ENCODE assay signal across 12 cellular contexts in genomic region chr19:1085676-1086442, GRCh38. TPM values are rescaled to one million over a fixed set of nuclear protein-coding genes. Genes with fewer than 3 reads are reported as not detected.
A peak's percentile ranks its signal among the peaks of the same experiment; 100 is the strongest.
DNase-seq lines count a peak whose midpoint lies in the region; ATAC-seq, FAIRE-seq and TF ChIP-seq lines count a peak whose summit lies in the region.
"Had no signal": no experiment of that assay in that cellular context is flagged by ENCODE, and none has a peak within 500 bp of the region (broad histone marks: within the 10 kb centered on the region; RNA-seq: fewer than 3 reads in every experiment).

No MANE protein-coding gene starts in this region.

- no peak overlapping the region for H4K8ac ChIP-seq in trophoblast cell (ENCODE audit: low read depth, low read length)

- no peak overlapping the region for H2BK5ac ChIP-seq in trophoblast cell (ENCODE audit: low read depth, low read length, poor library complexity)

- TF ChIP-seq CTCF in OCI-LY1 (IDR thresholded peaks at IDR 0.05; ENCODE audit: low read length) (no peak), K562 (IDR thresholded peaks at IDR 0.05 in 2 of 3, conservative IDR thresholded peaks at IDR 0.05 in 1 of 3; ENCODE audit: insufficient read depth in 2 of 3, low read depth in 1 of 3, low read length in 3 of 3) (no peak)

- no peaks in the 10 kb centered on the region for H3K9me2 ChIP-seq in OCI-LY1 (ENCODE audit: low read depth, low read length)

- peaks cover 2% of the 10 kb centered on the region; the same call in 1 of the 2 replicates for H3F3A ChIP-seq in OCI-LY1 (ENCODE audit: insufficient read depth, low read length)

- no peak overlapping the region for H3K14ac ChIP-seq in trophoblast cell (ENCODE audit: low read length)

- no peaks in the 10 kb centered on the region for H3K27me3 Mint-ChIP-seq in stimulated activated naive B cell treated with anti-CD40 and anti-IgM and Interleukin-4, amounts not matched to agents 10 μg/mL and 1 μg/mL and 100 μg/mL, for 72 hours
- H3K27me3 Mint-ChIP-seq: type B pancreatic cell had no signal

- H2AFZ ChIP-seq in OCI-LY1 (ENCODE audit: low read length) (no peak overlapping the region), K562 (ENCODE audit: low read depth, low read length) (no peak overlapping the region), trophoblast cell (ENCODE audit: insufficient read depth, low read length, poor library complexity) (no peak overlapping the region)

- in situ Hi-C loops in K562 (cut with MboI): no loop called here

- peaks cover 2 to 15% of the 10 kb centered on the region in 2 donors for H3K36me3 Mint-ChIP-seq in activated naive CD4-positive, alpha-beta T cell treated with anti-CD3 and anti-CD28 coated beads, Interleukin-2, amount 50 U/mL, for 72 hours
- peaks cover 52 to 67% of the 10 kb centered on the region in 2 donors for H3K36me3 Mint-ChIP-seq in stimulated activated naive B cell treated with anti-CD40 and anti-IgM and Interleukin-4, amounts not matched to agents 10 μg/mL and 1 μg/mL and 100 μg/mL, for 72 hours
- H3K36me3 Mint-ChIP-seq: type B pancreatic cell had no signal

- no peak for TF ChIP-seq EP300 in K562 (IDR thresholded peaks at IDR 0.05; ENCODE audit: low read length)

- H3K4ac ChIP-seq in trophoblast cell (ENCODE audit: low read depth, low read length): no peak overlapping the region

- intact Hi-C loops in K562 (cut with micrococcal nuclease): no loop called here

- H3K27me3 ChIP-seq in OCI-LY1 (ENCODE audit: insufficient read depth, low read length) (no peaks in the 10 kb centered on the region), K562 (ENCODE audit: control insufficient read depth in 2 of 2, insufficient read depth in 2 of 2, low read length in 2 of 2) (no peaks in the 10 kb centered on the region), trophoblast cell (ENCODE audit: insufficient read depth, low read length) (no peaks in the 10 kb centered on the region)

- TF ChIP-seq RAD21 in K562 (CRISPR knock-in tag; conservative IDR thresholded peaks at IDR 0.05 in 1 of 2, IDR thresholded peaks at IDR 0.05 in 1 of 2): no peak

- H3K27ac Mint-ChIP-seq in activated naive CD4-positive, alpha-beta T cell treated with anti-CD3 and anti-CD28 coated beads, Interleukin-2, amount 50 U/mL, for 72 hours: peak overlapping the region; percentile 69 to 79
- peak overlapping the region; percentile 85 for H3K27ac Mint-ChIP-seq in stimulated activated naive B cell treated with anti-CD40 and anti-IgM and Interleukin-4, amounts not matched to agents 10 μg/mL and 1 μg/mL and 100 μg/mL, for 72 hours

- H3K4me1 ChIP-seq in OCI-LY1 (ENCODE audit: insufficient read depth, low read length, severe bottlenecking) (peaks cover 52% of the 10 kb centered on the region), K562 (replicated peaks in 1 of 2; ENCODE audit: control insufficient read depth in 2 of 2, insufficient read depth in 2 of 2, low read length in 2 of 2) (peaks cover 6 to 76% of the 10 kb centered on the region in 2 experiments), trophoblast cell (ENCODE audit: control insufficient read depth in 1 of 2, insufficient read depth in 2 of 2, low read length in 2 of 2) (peaks cover 0 to 2% of the 10 kb centered on the region in 2 experiments)

- H3K18ac ChIP-seq in trophoblast cell (ENCODE audit: low read length): no peak overlapping the region

- no peak overlapping the region for H2AK5ac ChIP-seq in trophoblast cell (ENCODE audit: low read length)

- H4K12ac ChIP-seq in trophoblast cell (ENCODE audit: low read depth, low read length): no peak overlapping the region

- no peaks in the 10 kb centered on the region for H3K79me1 ChIP-seq in trophoblast cell (ENCODE audit: low read length)

- ATAC-seq in activated naive CD4-positive, alpha-beta T cell treated with anti-CD3 and anti-CD28 coated beads, Interleukin-2, amount 50 U/mL, for 72 hours: no peak
- ATAC-seq in K562 (no peak), GM18858 (IDR thresholded peaks at IDR 0.05; ENCODE audit: unreplicated experiment) (no peak)
- no peak for ATAC-seq in stimulated activated naive B cell treated with anti-CD40 and anti-IgM and Interleukin-4, amounts not matched to agents 10 μg/mL and 1 μg/mL and 100 μg/mL, for 72 hours (replicated peaks)

- H3K4me3 ChIP-seq in OCI-LY1 (ENCODE audit: low read depth, low read length, poor library complexity, severe bottlenecking) (no peak overlapping the region), K562 (no peak overlapping the region), trophoblast cell (ENCODE audit: low read depth, low read length) (no peak overlapping the region)
- H3K4me3 ChIP-seq: SK-N-MC had no signal

- CTCF ChIA-PET in K562 (lab: Yijun Ruan, JAX; ENCODE audit: low intra/inter-chr PET ratio): no interaction called here

- H4K91ac ChIP-seq in trophoblast cell (ENCODE audit: low read depth, low read length): no peak overlapping the region

- H3K9me1 ChIP-seq in K562 (ENCODE audit: control insufficient read depth, insufficient read depth, low read length): peaks cover 3% of the 10 kb centered on the region

- TF ChIP-seq POLR2A in K562 (conservative IDR thresholded peaks at IDR 0.05) (peak; percentile 56), GM12891 (IDR thresholded peaks at IDR 0.05; ENCODE audit: low read depth, low read length) (no peak; the same call in 1 of the 2 replicates)

- H3K79me2 ChIP-seq in OCI-LY1 (ENCODE audit: insufficient read depth, low read length) (no peaks in the 10 kb centered on the region), K562 (ENCODE audit: control insufficient read depth, insufficient read depth, low read length) (no peaks in the 10 kb centered on the region), trophoblast cell (ENCODE audit: control insufficient read depth, insufficient read depth, low read length, poor library complexity) (no peaks in the 10 kb centered on the region)

- H3K36me3 ChIP-seq in OCI-LY1 (ENCODE audit: insufficient read depth, low read length) (peaks cover 78% of the 10 kb centered on the region), K562 (ENCODE audit: control insufficient read depth, insufficient read depth, low read length) (peaks cover 60% of the 10 kb centered on the region; the same call in 2 of the 3 replicates), trophoblast cell (ENCODE audit: control insufficient read depth in 1 of 2, insufficient read depth in 2 of 2, low read length in 2 of 2) (peaks cover 38 to 44% of the 10 kb centered on the region in 2 experiments)

- H2BK120ac ChIP-seq in trophoblast cell (ENCODE audit: insufficient read depth, low read length, poor library complexity): no peak overlapping the region

- POLR2A ChIA-PET in K562 (lab: Yijun Ruan, JAX): interaction anchor here (1.4 to 5.3 kb wide), 4 partner anchors 9 to 44 kb away, joined by 4 to 45 read pairs (median 8); partner anchors contain the start of genes GPX4 and POLR2E

- WGBS in K562 (ENCODE audit: insufficient coverage, low coverage, missing lambda C conversion rate): 72% methylated on average over 23 of the region's 38 CpGs
- WGBS in trophoblast cell (ENCODE audit: extremely low coverage, insufficient coverage, insufficient read length): no CpG with 5 or more reads among the region's 38 CpGs

- H3K9me3 ChIP-seq in OCI-LY1 (ENCODE audit: low read length) (no peaks in the 10 kb centered on the region), K562 (replicated peaks; ENCODE audit: control insufficient read depth, insufficient read depth, low read depth, low read length) (no peaks in the 10 kb centered on the region), trophoblast cell (ENCODE audit: insufficient read depth, low read depth, low read length) (peaks cover 5% of the 10 kb centered on the region)

- no peak for FAIRE-seq in K562 (lab: Jason Lieb, UNC)
- FAIRE-seq in GM12891 (lab: Jason Lieb, UNC): no peak

- peak overlapping the region; percentile 51 to 54 for H3K4me3 Mint-ChIP-seq in stimulated activated naive B cell treated with anti-CD40 and anti-IgM and Interleukin-4, amounts not matched to agents 10 μg/mL and 1 μg/mL and 100 μg/mL, for 72 hours
- H3K4me3 Mint-ChIP-seq: type B pancreatic cell had no signal

- no peaks in the 10 kb centered on the region for H3K9me3 Mint-ChIP-seq in activated naive CD4-positive, alpha-beta T cell treated with anti-CD3 and anti-CD28 coated beads, Interleukin-2, amount 50 U/mL, for 72 hours
- H3K9me3 Mint-ChIP-seq in stimulated activated naive B cell treated with anti-CD40 and anti-IgM and Interleukin-4, amounts not matched to agents 10 μg/mL and 1 μg/mL and 100 μg/mL, for 72 hours: no peaks in the 10 kb centered on the region
- H3K9me3 Mint-ChIP-seq: type B pancreatic cell had no signal

- peaks cover 40 to 62% of the 10 kb centered on the region in 2 donors for H3K4me1 Mint-ChIP-seq in stimulated activated naive B cell treated with anti-CD40 and anti-IgM and Interleukin-4, amounts not matched to agents 10 μg/mL and 1 μg/mL and 100 μg/mL, for 72 hours

- H3K27ac ChIP-seq in OCI-LY1 (ENCODE audit: low read depth, low read length, poor library complexity, severe bottlenecking) (peak overlapping the region; percentile 89), K562 (ENCODE audit: extremely low read depth, low read depth, low read length) (no peak overlapping the region), trophoblast cell (ENCODE audit: low read depth, low read length) (no peak overlapping the region)
- H3K27ac ChIP-seq: SK-N-MC had no signal

- no peak overlapping the region for H3K9ac ChIP-seq in OCI-LY1 (ENCODE audit: low read length)
- peak overlapping the region in 1 of 2 experiments; percentile 31; a peak in 2 of 4 replicates for H3K9ac ChIP-seq in K562 (ENCODE audit: insufficient read depth in 1 of 2, low read depth in 2 of 2, low read length in 2 of 2)
- no peak overlapping the region for H3K9ac ChIP-seq in trophoblast cell (ENCODE audit: low read length)

- H3K4me2 ChIP-seq in OCI-LY1 (ENCODE audit: low read length) (no peak overlapping the region), K562 (ENCODE audit: insufficient read depth, low read length) (no peak overlapping the region), trophoblast cell (ENCODE audit: low read length) (no peak overlapping the region)

- no peak for DNase-seq in activated naive CD4-positive, alpha-beta T cell treated with anti-CD3 and anti-CD28 coated beads, Interleukin-2, amount 50 U/mL, for 72 hours (ENCODE audit: low spot score in 2 of 2)
- no peak for DNase-seq in activated naive CD4-positive, alpha-beta T cell (lab: John Stamatoyannopoulos, UW)
- no peak for DNase-seq in K562 (ENCODE audit: extremely low read depth in 1 of 4, low spot score in 3 of 4)
- DNase-seq in stimulated activated naive B cell treated with anti-CD40 and anti-IgM and Interleukin-4, amounts not matched to agents 10 μg/mL and 1 μg/mL and 100 μg/mL, for 72 hours: no peak
- DNase-seq in GM12891 (ENCODE audit: insufficient read length, low spot score): no peak
- no peak for DNase-seq in trophoblast cell
- DNase-seq: activated CD4-positive, alpha-beta T cell treated with anti-CD3 and anti-CD28 coated beads for 1 hour; activated effector memory CD4-positive, alpha-beta T cell treated with anti-CD3 and anti-CD28 coated beads, Interleukin-2, amount 50 U/mL, for 16 hours had no signal

- BruUV-seq in K562 (replicated peaks; lab: Mats Ljungman, UMichigan): no TSS peak

- H3K23ac ChIP-seq in trophoblast cell (ENCODE audit: low read length): no peak overlapping the region

- no peak overlapping the region for H2BK12ac ChIP-seq in trophoblast cell (ENCODE audit: low read length)

- H4K20me1 ChIP-seq in OCI-LY1 (ENCODE audit: insufficient read depth, low read length) (no peaks in the 10 kb centered on the region), K562 (replicated peaks; ENCODE audit: control insufficient read depth, insufficient read depth, low read length) (no peaks in the 10 kb centered on the region)

RNA-seq across cellular contexts. Expression of gene POLR2E, which starts 9.3 kb away (rescaled TPM):
- 100 to 1,000 TPM; 248 to 259 TPM for total RNA-seq in activated naive CD4-positive, alpha-beta T cell treated with anti-CD3 and anti-CD28 coated beads, Interleukin-2, amount 50 U/mL, for 72 hours
- 38.2 and 129 TPM in 2 replicates for total RNA-seq in K562 (2011; cell fraction: chromatin; rRNA removed; ENCODE audit: low replicate concordance)
- total RNA-seq in K562 (2011; cell fraction: nucleolus; rRNA removed): 126 and 135 TPM in 2 replicates
- total RNA-seq in K562 (2011; cell fraction: nucleoplasm; rRNA removed): 74.1 and 78.7 TPM in 2 replicates
- 297 and 441 TPM in 2 replicates for total RNA-seq in K562 (2014; rRNA removed)
- 40.2 and 78.0 TPM in 2 replicates for total RNA-seq in K562 (2014; rRNA removed; fragmentation: Illumina TruSeq; extraction: Trizol)
- 141 and 144 TPM in 2 replicates for total RNA-seq in K562 (2015; rRNA removed; fragmentation: Illumina TruSeq; extraction: Trizol)
- total RNA-seq in K562 (2021): 328 and 351 TPM in 2 replicates
- polyA plus RNA-seq in K562 (2011; rRNA removed): 244 and 334 TPM in 2 replicates
- 305 and 616 TPM in 2 replicates for polyA plus RNA-seq in K562 (2011; cell fraction: cytosol; rRNA removed)
- polyA plus RNA-seq in K562 (2011; cell fraction: nucleus; rRNA removed): 112 and 143 TPM in 2 replicates
- polyA plus RNA-seq in K562 (2012): 291 and 445 TPM in 2 replicates
- polyA plus RNA-seq in K562 (2014; fragmentation: Illumina TruSeq; extraction: Trizol): 267 and 448 TPM in 2 replicates
- 10 to 100 TPM in 1 of 2 experiments, 1 to 10 TPM in 1; 3.4 to 32.5 TPM for polyA plus RNA-seq in K562 (2014; fragmentation: Nextera tagmentation; extraction: Ambion mirVana)
- 413 and 438 TPM in 2 replicates for polyA plus RNA-seq in K562 (2014; rRNA removed)
- 36.0 and 77.6 TPM in 2 replicates for polyA minus RNA-seq in K562 (2011; rRNA and poly(A)+ RNA removed)
- 127 and 173 TPM in 2 replicates for polyA minus RNA-seq in K562 (2011; cell fraction: cytosol; rRNA and poly(A)+ RNA removed)
- polyA minus RNA-seq in K562 (2011; cell fraction: nucleus; rRNA and poly(A)+ RNA removed): 45.4 and 50.5 TPM in 2 replicates
- 196 TPM for polyA plus RNA-seq in GM12891 (2012; ENCODE audit: low read depth, missing spikeins)
- polyA plus RNA-seq in trophoblast cell (2013): 192 and 197 TPM in 2 replicates

RNA-seq across cellular contexts. Expression of gene GPX4, which starts 17.9 kb away (rescaled TPM):
- 100 to 1,000 TPM; 154 to 316 TPM for total RNA-seq in activated naive CD4-positive, alpha-beta T cell treated with anti-CD3 and anti-CD28 coated beads, Interleukin-2, amount 50 U/mL, for 72 hours
- 61.5 and 154 TPM in 2 replicates for total RNA-seq in K562 (2011; cell fraction: chromatin; rRNA removed; ENCODE audit: low replicate concordance)
- 171 and 189 TPM in 2 replicates for total RNA-seq in K562 (2011; cell fraction: nucleolus; rRNA removed)
- total RNA-seq in K562 (2011; cell fraction: nucleoplasm; rRNA removed): 129 and 161 TPM in 2 replicates
- total RNA-seq in K562 (2014; rRNA removed) (639 and 643 TPM in 2 replicates), K562 (2014; rRNA removed; fragmentation: Illumina TruSeq; extraction: Trizol) (131 and 209 TPM in 2 replicates), K562 (2015; rRNA removed; fragmentation: Illumina TruSeq; extraction: Trizol) (349 and 395 TPM in 2 replicates), K562 (2021) (383 and 392 TPM in 2 replicates)
- polyA plus RNA-seq in K562 (2011; rRNA removed) (223 and 286 TPM in 2 replicates), K562 (2014; fragmentation: Illumina TruSeq; extraction: Trizol) (434 and 536 TPM in 2 replicates), K562 (2014; fragmentation: Nextera tagmentation; extraction: Ambion mirVana) (100 to 1,000 TPM in 1 of 2 experiments, 10 to 100 TPM in 1; 61.4 to 125 TPM), K562 (2014; rRNA removed) (661 and 856 TPM in 2 replicates)
- 531 and 777 TPM in 2 replicates for polyA plus RNA-seq in K562 (2011; cell fraction: cytosol; rRNA removed)
- 389 and 485 TPM in 2 replicates for polyA plus RNA-seq in K562 (2011; cell fraction: nucleus; rRNA removed)
- polyA plus RNA-seq in K562 (2012): 659 and 746 TPM in 2 replicates
- 117 and 134 TPM in 2 replicates for polyA minus RNA-seq in K562 (2011; rRNA and poly(A)+ RNA removed)
- polyA minus RNA-seq in K562 (2011; cell fraction: cytosol; rRNA and poly(A)+ RNA removed): 191 and 300 TPM in 2 replicates
- 54.3 and 64.1 TPM in 2 replicates for polyA minus RNA-seq in K562 (2011; cell fraction: nucleus; rRNA and poly(A)+ RNA removed)
- polyA plus RNA-seq in GM12891 (2012; ENCODE audit: low read depth, missing spikeins): 472 TPM
- 795 and 804 TPM in 2 replicates for polyA plus RNA-seq in trophoblast cell (2013)

RNA-seq across cellular contexts. Expression of gene ARHGAP45, which starts 18.9 kb away (rescaled TPM):
- 100 to 1,000 TPM; 171 to 174 TPM for total RNA-seq in activated naive CD4-positive, alpha-beta T cell treated with anti-CD3 and anti-CD28 coated beads, Interleukin-2, amount 50 U/mL, for 72 hours
- 25.6 and 81.0 TPM in 2 replicates for total RNA-seq in K562 (2011; cell fraction: chromatin; rRNA removed; ENCODE audit: low replicate concordance)
- total RNA-seq in K562 (2011; cell fraction: nucleolus; rRNA removed): 39.0 and 49.5 TPM in 2 replicates
- 22.7 and 24.1 TPM in 2 replicates for total RNA-seq in K562 (2011; cell fraction: nucleoplasm; rRNA removed)
- 22.1 and 31.1 TPM in 2 replicates for total RNA-seq in K562 (2014; rRNA removed)
- 1.0 and 1.8 TPM in 2 replicates for total RNA-seq in K562 (2014; rRNA removed; fragmentation: Illumina TruSeq; extraction: Trizol)
- 4.2 and 6.0 TPM in 2 replicates for total RNA-seq in K562 (2015; rRNA removed; fragmentation: Illumina TruSeq; extraction: Trizol)
- 18.0 and 19.9 TPM in 2 replicates for total RNA-seq in K562 (2021)
- 4.4 and 7.6 TPM in 2 replicates for polyA plus RNA-seq in K562 (2011; rRNA removed)
- polyA plus RNA-seq in K562 (2011; cell fraction: cytosol; rRNA removed): 5.6 and 12.6 TPM in 2 replicates
- polyA plus RNA-seq in K562 (2011; cell fraction: nucleus; rRNA removed): 17.8 and 38.7 TPM in 2 replicates
- polyA plus RNA-seq in K562 (2012): 15.0 and 15.2 TPM in 2 replicates
- 1.9 and 6.9 TPM in 2 replicates for polyA plus RNA-seq in K562 (2014; fragmentation: Illumina TruSeq; extraction: Trizol)
- polyA plus RNA-seq in K562 (2014; fragmentation: Nextera tagmentation; extraction: Ambion mirVana): under 1 TPM; 0.08 to 0.63 TPM
- 16.3 and 20.2 TPM in 2 replicates for polyA plus RNA-seq in K562 (2014; rRNA removed)
- polyA minus RNA-seq in K562 (2011; rRNA and poly(A)+ RNA removed): 1.7 and 2.0 TPM in 2 replicates
- 6.2 and 8.5 TPM in 2 replicates for polyA minus RNA-seq in K562 (2011; cell fraction: cytosol; rRNA and poly(A)+ RNA removed)
- 5.5 and 6.6 TPM in 2 replicates for polyA minus RNA-seq in K562 (2011; cell fraction: nucleus; rRNA and poly(A)+ RNA removed)
- 71.9 TPM for polyA plus RNA-seq in GM12891 (2012; ENCODE audit: low read depth, missing spikeins)
- polyA plus RNA-seq in trophoblast cell (2013): 13.6 and 14.5 TPM in 2 replicates

RNA-seq across cellular contexts. Expression of gene ABCA7, which starts 46.0 kb away (rescaled TPM):
- 100 to 1,000 TPM in 1 of 2 donors, 10 to 100 TPM in 1; 17.8 to 105 TPM for total RNA-seq in activated naive CD4-positive, alpha-beta T cell treated with anti-CD3 and anti-CD28 coated beads, Interleukin-2, amount 50 U/mL, for 72 hours
- 266 and 789 TPM in 2 replicates for total RNA-seq in K562 (2011; cell fraction: chromatin; rRNA removed; ENCODE audit: low replicate concordance)
- 519 and 639 TPM in 2 replicates for total RNA-seq in K562 (2011; cell fraction: nucleolus; rRNA removed)
- total RNA-seq in K562 (2011; cell fraction: nucleoplasm; rRNA removed): 258 and 297 TPM in 2 replicates
- total RNA-seq in K562 (2014; rRNA removed) (31.4 and 45.4 TPM in 2 replicates), K562 (2014; rRNA removed; fragmentation: Illumina TruSeq; extraction: Trizol) (8.9 and 12.7 TPM in 2 replicates), K562 (2015; rRNA removed; fragmentation: Illumina TruSeq; extraction: Trizol) (19.1 and 22.8 TPM in 2 replicates), K562 (2021) (90.0 and 96.1 TPM in 2 replicates)
- polyA plus RNA-seq in K562 (2011; rRNA removed) (32.6 and 52.0 TPM in 2 replicates), K562 (2014; fragmentation: Illumina TruSeq; extraction: Trizol) (31.2 and 32.6 TPM in 2 replicates), K562 (2014; fragmentation: Nextera tagmentation; extraction: Ambion mirVana) (1 to 10 TPM; 2.3 to 3.0 TPM), K562 (2014; rRNA removed) (73.5 and 94.1 TPM in 2 replicates)
- polyA plus RNA-seq in K562 (2011; cell fraction: cytosol; rRNA removed): 31.0 and 47.7 TPM in 2 replicates
- 504 and 724 TPM in 2 replicates for polyA plus RNA-seq in K562 (2011; cell fraction: nucleus; rRNA removed)
- 65.1 and 67.9 TPM in 2 replicates for polyA plus RNA-seq in K562 (2012)
- polyA minus RNA-seq in K562 (2011; rRNA and poly(A)+ RNA removed): 13.1 and 14.8 TPM in 2 replicates
- 24.3 and 51.6 TPM in 2 replicates for polyA minus RNA-seq in K562 (2011; cell fraction: cytosol; rRNA and poly(A)+ RNA removed)
- 164 and 176 TPM in 2 replicates for polyA minus RNA-seq in K562 (2011; cell fraction: nucleus; rRNA and poly(A)+ RNA removed)
- 13.2 TPM for polyA plus RNA-seq in GM12891 (2012; ENCODE audit: low read depth, missing spikeins)
- 26.8 and 27.6 TPM in 2 replicates for polyA plus RNA-seq in trophoblast cell (2013)

RNA-seq across cellular contexts. Expression of gene CNN2, which starts 59.5 kb away (rescaled TPM):
- total RNA-seq in activated naive CD4-positive, alpha-beta T cell treated with anti-CD3 and anti-CD28 coated beads, Interleukin-2, amount 50 U/mL, for 72 hours: 100 to 1,000 TPM; 187 to 254 TPM
- total RNA-seq in K562 (2011; cell fraction: chromatin; rRNA removed; ENCODE audit: low replicate concordance): 25.1 and 70.9 TPM in 2 replicates
- 40.8 and 41.4 TPM in 2 replicates for total RNA-seq in K562 (2011; cell fraction: nucleolus; rRNA removed)
- total RNA-seq in K562 (2011; cell fraction: nucleoplasm; rRNA removed): 34.4 and 52.1 TPM in 2 replicates
- total RNA-seq in K562 (2014; rRNA removed): 82.3 and 124 TPM in 2 replicates
- total RNA-seq in K562 (2014; rRNA removed; fragmentation: Illumina TruSeq; extraction: Trizol): 33.7 and 45.6 TPM in 2 replicates
- 52.7 and 54.9 TPM in 2 replicates for total RNA-seq in K562 (2015; rRNA removed; fragmentation: Illumina TruSeq; extraction: Trizol)
- total RNA-seq in K562 (2021): 161 and 174 TPM in 2 replicates
- 36.4 and 61.3 TPM in 2 replicates for polyA plus RNA-seq in K562 (2011; rRNA removed)
- 82.9 and 105 TPM in 2 replicates for polyA plus RNA-seq in K562 (2011; cell fraction: cytosol; rRNA removed)
- 42.5 and 55.7 TPM in 2 replicates for polyA plus RNA-seq in K562 (2011; cell fraction: nucleus; rRNA removed)
- polyA plus RNA-seq in K562 (2012): 82.7 and 152 TPM in 2 replicates
- polyA plus RNA-seq in K562 (2014; fragmentation: Illumina TruSeq; extraction: Trizol): 123 and 158 TPM in 2 replicates
- 10 to 100 TPM; 12.1 to 12.8 TPM for polyA plus RNA-seq in K562 (2014; fragmentation: Nextera tagmentation; extraction: Ambion mirVana)
- polyA plus RNA-seq in K562 (2014; rRNA removed): 71.3 and 73.3 TPM in 2 replicates
- 45.8 and 50.7 TPM in 2 replicates for polyA minus RNA-seq in K562 (2011; rRNA and poly(A)+ RNA removed)
- polyA minus RNA-seq in K562 (2011; cell fraction: cytosol; rRNA and poly(A)+ RNA removed): 132 and 161 TPM in 2 replicates
- polyA minus RNA-seq in K562 (2011; cell fraction: nucleus; rRNA and poly(A)+ RNA removed): 9.0 and 15.9 TPM in 2 replicates
- polyA plus RNA-seq in GM12891 (2012; ENCODE audit: low read depth, missing spikeins): 101 TPM
- 349 and 351 TPM in 2 replicates for polyA plus RNA-seq in trophoblast cell (2013)
